24 cellular contexts compared by ENCODE assay signal in the genomic region with DNA sequence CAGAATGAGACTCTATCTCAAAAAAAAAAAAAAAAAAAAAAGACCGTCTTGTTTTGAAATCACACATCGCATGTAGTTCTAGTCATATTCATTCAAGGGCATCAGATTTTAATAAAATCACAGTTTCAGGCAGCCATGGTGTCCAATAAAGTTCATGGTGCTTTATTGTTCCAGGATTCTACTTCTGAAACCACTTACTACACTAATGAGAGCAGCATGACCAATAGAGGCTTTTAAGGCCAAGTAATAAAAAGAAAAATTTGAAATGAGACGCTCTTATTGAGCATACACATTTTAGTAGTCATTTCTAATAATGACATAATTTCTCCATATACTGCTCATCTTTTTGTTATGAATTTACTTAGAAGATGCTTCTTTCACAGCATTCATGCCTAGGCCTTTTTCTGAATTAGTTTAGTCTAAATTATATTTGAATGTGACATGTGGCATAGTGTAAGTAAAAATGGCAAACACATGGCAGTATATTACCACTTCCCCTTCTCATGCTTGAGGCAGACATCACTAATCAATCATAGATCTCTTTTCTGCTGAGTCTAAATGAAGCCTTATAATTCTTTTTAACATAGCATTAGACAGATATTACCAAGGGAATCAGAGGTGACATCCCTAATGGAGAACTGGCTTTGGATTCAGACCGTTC. TPM values are rescaled to one million over a fixed set of nuclear protein-coding genes. Genes with fewer than 3 reads are reported as not detected.
"Had no signal": no experiment of that assay in that cellular context is flagged by ENCODE, and none has a peak within 500 bp of the region (broad histone marks: within the 10 kb centered on the region; RNA-seq: fewer than 3 reads in every experiment).

No MANE protein-coding gene starts in this region.

- DNase-seq: activated B cell treated with CpG ODN at 0.5 μM for 24 hours; activated CD4-positive, alpha-beta T cell treated with anti-CD3 and anti-CD28 coated beads, Interleukin-2, amount 10 ng/mL, durations not matched to agents 7 days and 5 days; activated naive CD4-positive, alpha-beta T cell treated with Interleukin-2 at 50 U/mL for 16 hours; aorta; cerebellar nuclear complex; effector CD8-positive, alpha-beta T cell; esophagus squamous epithelium; hypothalamus; kidney; left lung; mammary epithelial cell; natural killer cell; small intestine; stimulated activated CD4-positive, alpha-beta T cell treated with anti-CD3 and anti-CD28 coated beads, Interleukin-4, amount 100 ng/mL, for 4 hours; stimulated activated CD8-positive, alpha-beta memory T cell treated with anti-CD3 and anti-CD28 coated beads, Interleukin-4, amount 100 ng/mL, for 48 hours; stimulated activated naive CD8-positive, alpha-beta T cell treated with anti-CD3 and anti-CD28 coated beads, Interleukin-15, Interleukin-2, amounts not matched to agents 100 U/mL and 50 U/mL, for 24 hours; T-helper 17 cell had no signal

- H3K4me3 Mint-ChIP-seq: activated B cell treated with CpG ODN at 0.5 μM for 24 hours; activated CD4-positive, alpha-beta T cell treated with anti-CD3 and anti-CD28 coated beads, Interleukin-2, amount 10 ng/mL, durations not matched to agents 7 days and 5 days; natural killer cell; T-helper 17 cell; type B pancreatic cell had no signal

- ATAC-seq: left lung; natural killer cell; stimulated activated naive CD8-positive, alpha-beta T cell treated with anti-CD3 and anti-CD28 coated beads, Interleukin-15, Interleukin-2, amounts not matched to agents 100 U/mL and 50 U/mL, for 24 hours; T-helper 17 cell had no signal

- H3K36me3 Mint-ChIP-seq: natural killer cell, type B pancreatic cell had no signal

- H3K9me3 Mint-ChIP-seq: activated B cell treated with CpG ODN at 0.5 μM for 24 hours; activated CD4-positive, alpha-beta T cell treated with anti-CD3 and anti-CD28 coated beads, Interleukin-2, amount 10 ng/mL, durations not matched to agents 7 days and 5 days; type B pancreatic cell had no signal

- FAIRE-seq: endothelial cell of umbilical vein, kidney, small intestine, TTC549 had no signal

- H3K27me3 Mint-ChIP-seq: activated B cell treated with CpG ODN at 0.5 μM for 24 hours, T-helper 17 cell, type B pancreatic cell had no signal

- H3K27ac Mint-ChIP-seq: activated B cell treated with CpG ODN at 0.5 μM for 24 hours; activated CD4-positive, alpha-beta T cell treated with anti-CD3 and anti-CD28 coated beads, Interleukin-2, amount 10 ng/mL, durations not matched to agents 7 days and 5 days; natural killer cell; T-helper 17 cell; type B pancreatic cell had no signal

- H3K4me1 Mint-ChIP-seq: activated B cell treated with CpG ODN at 0.5 μM for 24 hours, T-helper 17 cell had no signal

- H3K4me3 ChIP-seq: breast epithelium, esophagus squamous epithelium, left lung, suprapubic skin had no signal

RNA-seq across cellular contexts. Expression of a gene that starts 18.5 kb away (rescaled TPM):
- total RNA-seq: activated B cell treated with CpG ODN at 0.5 μM for 24 hours; activated CD4-positive, alpha-beta T cell treated with anti-CD3 and anti-CD28 coated beads, Interleukin-2, amount 10 ng/mL, durations not matched to agents 7 days and 5 days; aorta; breast epithelium; endothelial cell of umbilical vein; esophagus squamous epithelium; kidney; left lung; mammary epithelial cell; mucosa of gallbladder; natural killer cell; posterior vena cava; suprapubic skin; T-helper 17 cell had no signal
